14 cellular contexts compared by ENCODE assay signal in genomic region chr17:72514888-72515287, GRCh38.
DNase-seq lines count a peak whose midpoint lies in the region; ATAC-seq, FAIRE-seq and TF ChIP-seq lines count a peak whose summit lies in the region.
"Had no signal": no experiment of that assay in that cellular context is flagged by ENCODE, and none has a peak within 500 bp of the region (broad histone marks: within the 10 kb centered on the region; RNA-seq: fewer than 3 reads in every experiment).

No MANE protein-coding gene starts in this region.

- CTCF ChIA-PET in GM12878 (lab: Yijun Ruan, JAX): interaction anchor here (0.6 to 10.1 kb wide), 9 partner anchors 25 to 675 kb away, joined by 3 to 111 read pairs (median 3); no protein-coding TSS in a partner anchor

- H3K9ac ChIP-seq in GM12878 (ENCODE audit: control insufficient read depth, insufficient read depth, low read length): peak overlapping the region; percentile 53

- no peak for TF ChIP-seq EP300 in GM12878 (IDR thresholded peaks at IDR 0.05; ENCODE audit: borderline replicate concordance in 1 of 2, control insufficient read depth in 1 of 2, low read depth in 2 of 2, low read length in 2 of 2)

- H3K27me3 ChIP-seq in GM12878 (replicated peaks in 1 of 2; ENCODE audit: control insufficient read depth in 2 of 2, insufficient read depth in 2 of 2, low read length in 1 of 2) (no peaks in the 10 kb centered on the region), right cardiac atrium (ENCODE audit: control insufficient read depth, insufficient read depth) (no peaks in the 10 kb centered on the region)

- no peak for TF ChIP-seq RAD21 in GM12878 (IDR thresholded peaks at IDR 0.05; ENCODE audit: insufficient read depth, low read depth, low read length)

- no peaks in the 10 kb centered on the region for H3K36me3 ChIP-seq in GM12878 (ENCODE audit: control insufficient read depth in 2 of 2, insufficient read depth in 2 of 2, low read length in 1 of 2)

- no peak for TF ChIP-seq CTCF in GM12878 (IDR thresholded peaks at IDR 0.05 in 2 of 3, conservative IDR thresholded peaks at IDR 0.05 in 1 of 3; ENCODE audit: control insufficient read depth in 2 of 3, extremely low read depth in 1 of 3, insufficient read depth in 1 of 3, low read depth in 3 of 3, low read length in 3 of 3)

- DNase-seq in HTR-8/SVneo (ENCODE audit: insufficient read length, low spot score): peak; percentile 36
- no peak for DNase-seq in GM12878 (ENCODE audit: low read depth, low spot score)
- peak; percentile 81 to 89 (median 87) for DNase-seq in right cardiac atrium
- peak; percentile 47 for DNase-seq in smooth muscle cell of the brain vasculature (ENCODE audit: low read depth, low spot score)
- DNase-seq in activated CD4-positive, alpha-beta T cell treated with anti-CD3 and anti-CD28 coated beads, Interleukin-2, amount 50 U/mL, for 48 hours: no peak
- DNase-seq in GOT3 (lab: John Stamatoyannopoulos, UW): no peak
- DNase-seq in mesenteric fat pad (ENCODE audit: low spot score): no peak
- DNase-seq in OCI-M1 (lab: John Stamatoyannopoulos, UW): no peak
- DNase-seq: activated CD8-positive, alpha-beta T cell treated with anti-CD3 and anti-CD28 coated beads, Interleukin-2, amount 10 ng/mL, durations not matched to agents 7 days and 5 days; activated naive CD8-positive, alpha-beta T cell treated with anti-CD3 and anti-CD28 coated beads, Interleukin-2, amount 50 U/mL, for 24 hours; DND-41; foreskin melanocyte; NCI-H2227 treated with DMSO at 0.1 percent for 48 hours had no signal

- RAD21 ChIA-PET in GM12878 (lab: Charles Lee; ENCODE audit: unreplicated experiment): interaction anchor here (0.6 to 15.8 kb wide), 11 partner anchors 17 to 485 kb away, joined by 3 to 361 read pairs (median 6); partner anchors contain the start of gene SOX9

- intact Hi-C loops in GM12878 (cut with micrococcal nuclease; ENCODE audit: unreplicated experiment): loop anchor here (1.0 to 5.0 kb wide), 7 partner anchors 36 to 508 kb away; partner anchors contain the start of gene SOX9
- intact Hi-C loops in right cardiac atrium (cut with DNase I): no loop called here

- FAIRE-seq in HTR-8/SVneo (lab: Jason Lieb, UNC): no peak
- no peak for FAIRE-seq in GM12878 (lab: Jason Lieb, UNC)

- no peaks in the 10 kb centered on the region; the same call in 2 of the 3 replicates for H3K9me3 ChIP-seq in GM12878 (replicated peaks; ENCODE audit: control insufficient read depth, insufficient read depth, low read length)
- H3K9me3 ChIP-seq in right cardiac atrium (ENCODE audit: control insufficient read depth, low read length): no peaks in the 10 kb centered on the region

- H3K4me3 ChIP-seq in GM12878: no peak overlapping the region
- no peak overlapping the region for H3K4me3 ChIP-seq in right cardiac atrium (ENCODE audit: low read length)
- H3K4me3 ChIP-seq: SK-N-MC had no signal

- POLR2A ChIA-PET in GM12878 (lab: Charles Lee): interaction anchor here (0.8 to 8.7 kb wide), 6 partner anchors 8 to 197 kb away, joined by 3 to 143 read pairs (median 4); no protein-coding TSS in a partner anchor

- ATAC-seq in GM12878 (no peak), right cardiac atrium (peak; percentile 71 to 81)
- ATAC-seq: activated CD8-positive, alpha-beta T cell treated with anti-CD3 and anti-CD28 coated beads, Interleukin-2, amount 10 ng/mL, durations not matched to agents 7 days and 5 days; activated naive CD8-positive, alpha-beta T cell treated with anti-CD3 and anti-CD28 coated beads, Interleukin-2, amount 50 U/mL, for 24 hours had no signal

- H3K79me2 ChIP-seq in GM12878 (ENCODE audit: control insufficient read depth, insufficient read depth, low read length): no peaks in the 10 kb centered on the region

- no TSS peak for BruUV-seq in GM12878 (replicated peaks; lab: Mats Ljungman, UMichigan)

- in situ Hi-C loops in GM12878 (cut with MboI): loop anchor here (5.0 to 10.0 kb wide), 3 partner anchors 93 to 483 kb away; partner anchors contain the start of gene SOX9

- H2AFZ ChIP-seq in GM12878 (ENCODE audit: control insufficient read depth, low read depth, low read length): peak overlapping the region; percentile 59

- TF ChIP-seq POLR2A in GM12878 (IDR thresholded peaks at IDR 0.05; ENCODE audit: low read depth, low read length): no peak

- SMC1A ChIA-PET in GM12878 (lab: Charles Lee; ENCODE audit: uncharacterized antibody, unreplicated experiment): interaction anchor here (0.7 to 16.7 kb wide), 18 partner anchors 9 to 485 kb away, joined by 3 to 291 read pairs (median 4); partner anchors contain the start of gene SOX9

- H3K27ac ChIP-seq in GM12878 (ENCODE audit: control insufficient read depth, insufficient read depth) (peak overlapping the region; percentile 84), right cardiac atrium (ENCODE audit: low read length) (peak overlapping the region; percentile 39)
- H3K27ac ChIP-seq: SK-N-MC had no signal

- 69% methylated on average over 6 of the region's 6 CpGs for WGBS in GM12878 (ENCODE audit: insufficient coverage, insufficient replicate concordance, low lambda C conversion rate, missing lambda C conversion rate)
- WGBS in right cardiac atrium: 36% methylated on average over 6 of the region's 6 CpGs

- H4K20me1 ChIP-seq in GM12878 (ENCODE audit: control insufficient read depth, insufficient read depth): no peaks in the 10 kb centered on the region

- peak overlapping the region; percentile 49 for H3K4me2 ChIP-seq in GM12878 (ENCODE audit: control insufficient read depth, insufficient read depth)

- peaks cover 47% of the 10 kb centered on the region for H3K4me1 ChIP-seq in GM12878 (ENCODE audit: control insufficient read depth, insufficient read depth, low read length)
- peaks cover 3% of the 10 kb centered on the region for H3K4me1 ChIP-seq in right cardiac atrium (ENCODE audit: control insufficient read depth, insufficient read depth, low read length)

TF ChIP-seq in GM12878, 131 proteins besides CTCF, POLR2A, EP300 and RAD21 (continues in another document):
- TF ChIP-seq SMAD5 (IDR thresholded peaks at IDR 0.05; ENCODE audit: low read depth): no peak
- TF ChIP-seq PRDM15 (CRISPR knock-in tag; IDR thresholded peaks at IDR 0.05): no peak
- TF ChIP-seq E2F4 (IDR thresholded peaks at IDR 0.05; ENCODE audit: low read depth, low read length): no peak
- TF ChIP-seq CHD2 (IDR thresholded peaks at IDR 0.05; ENCODE audit: borderline replicate concordance, low read depth, low read length): no peak
- no peak for TF ChIP-seq ZNF622 (IDR thresholded peaks at IDR 0.05)
- no peak for TF ChIP-seq MAX (IDR thresholded peaks at IDR 0.05; ENCODE audit: low read depth, low read length)
- TF ChIP-seq RB1 (IDR thresholded peaks at IDR 0.05; ENCODE audit: borderline replicate concordance): no peak
- TF ChIP-seq KLF5 (IDR thresholded peaks at IDR 0.05; ENCODE audit: partially characterized antibody): no peak
- TF ChIP-seq ZBED1 (IDR thresholded peaks at IDR 0.05; ENCODE audit: borderline replicate concordance): no peak

Comparison
In these comparisons a context has a peak if more than half of its experiments do, and no peak if none do; other contexts are left out.
1. DNase-seq: peak in HTR-8/SVneo (single experiment), right cardiac atrium (3 of 3) and smooth muscle cell of the brain vasculature (single experiment); none in GM12878 (single experiment), activated CD4-positive, alpha-beta T cell treated with anti-CD3 and anti-CD28 coated beads, Interleukin-2, amount 50 U/mL, for 48 hours (0 of 2), GOT3 (single experiment), mesenteric fat pad (single experiment) and OCI-M1 (single experiment).